In the genomic region with DNA sequence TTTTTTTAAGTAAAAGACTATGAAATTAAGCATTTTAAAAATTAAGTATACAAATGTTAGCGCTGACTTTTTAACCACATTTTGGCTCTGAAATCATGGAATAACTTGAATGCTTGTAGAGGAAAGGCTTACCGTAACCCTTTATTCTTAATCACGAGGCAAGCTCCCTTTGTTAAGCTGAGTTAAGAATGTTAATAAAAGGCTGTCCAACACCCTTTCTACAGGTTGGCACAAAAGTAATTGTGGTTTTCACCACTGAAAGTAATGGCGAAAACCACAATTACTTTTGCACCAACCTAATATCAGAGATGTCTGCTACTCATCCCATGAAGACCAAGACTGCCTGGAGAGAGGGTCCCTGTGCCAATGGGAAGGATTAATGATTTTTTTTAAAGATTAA, we compare ENCODE assay signal across 21 cellular contexts.
A peak's percentile ranks its signal among the peaks of the same experiment; 100 is the strongest.
DNase-seq lines count a peak whose midpoint lies in the region; ATAC-seq, FAIRE-seq and TF ChIP-seq lines count a peak whose summit lies in the region.
"Had no signal": no experiment of that assay in that cellular context is flagged by ENCODE, and none has a peak within 500 bp of the region (broad histone marks: within the 10 kb centered on the region; RNA-seq: fewer than 3 reads in every experiment).

No MANE protein-coding gene starts in this region.

- POLR2A ChIA-PET in activated CD4-positive, alpha-beta T cell treated with anti-CD3 and anti-CD28 coated beads for 36 hours (lab: Charles Lee) = no interaction called here
- POLR2A ChIA-PET in activated B cell treated with CpG ODN at 0.5 μM for 24 hours (lab: Charles Lee) = interaction anchor here (0.8 to 1.3 kb wide), 2 partner anchors 20 to 71 kb away, joined by 6 read pairs; partner anchors contain the start of gene STK17A

- peak; percentile 37 for FAIRE-seq in GM19239 (lab: Jason Lieb, UNC)
- FAIRE-seq: A204.1, bronchial epithelial cell had no signal

- H3K4me1 Mint-ChIP-seq in activated CD4-positive, alpha-beta T cell treated with anti-CD3 and anti-CD28 coated beads for 36 hours = peaks cover 82% of the 10 kb centered on the region
- H3K4me1 Mint-ChIP-seq in activated B cell treated with CpG ODN at 0.5 μM for 24 hours (peaks cover 72% of the 10 kb centered on the region), naive B cell (peaks cover 39 to 76% (median 56%) of the 10 kb centered on the region in 3 donors)

- H3K9me3 Mint-ChIP-seq in activated CD4-positive, alpha-beta T cell treated with anti-CD3 and anti-CD28 coated beads for 36 hours (ENCODE audit: low read depth) = no peaks in the 10 kb centered on the region
- H3K9me3 Mint-ChIP-seq in activated B cell treated with CpG ODN at 0.5 μM for 24 hours (peaks cover 2% of the 10 kb centered on the region), naive B cell (peaks cover 0 to 4% (median 0%) of the 10 kb centered on the region in 7 donors)

- H3K27me3 Mint-ChIP-seq in activated CD4-positive, alpha-beta T cell treated with anti-CD3 and anti-CD28 coated beads for 36 hours = no peaks in the 10 kb centered on the region
- H3K27me3 Mint-ChIP-seq in activated B cell treated with CpG ODN at 0.5 μM for 24 hours (no peaks in the 10 kb centered on the region), naive B cell (no peaks in the 10 kb centered on the region)

- CTCF ChIA-PET in activated CD4-positive, alpha-beta T cell treated with anti-CD3 and anti-CD28 coated beads for 36 hours (lab: Charles Lee) = interaction anchor here (0.7 to 0.8 kb wide), 2 partner anchors 13 to 171 kb away, joined by 3 to 4 read pairs; no protein-coding TSS in a partner anchor
- CTCF ChIA-PET in activated B cell treated with CpG ODN at 0.5 μM for 24 hours (lab: Charles Lee) = interaction anchor here (0.8 kb wide), 1 partner anchor 71 kb away, joined by 3 read pairs; the partner anchor contains the start of gene STK17A

- intact Hi-C loops in activated CD4-positive, alpha-beta T cell treated with anti-CD3 and anti-CD28 coated beads for 36 hours (cut with DNase I, micrococcal nuclease) = no loop called here
- intact Hi-C loops in activated B cell treated with CpG ODN at 0.5 μM for 24 hours (cut with micrococcal nuclease) = no loop called here

- no peak for TF ChIP-seq CTCF in activated B cell treated with CpG ODN at 0.5 μM for 24 hours (IDR thresholded peaks at IDR 0.05)

- ATAC-seq in activated CD4-positive, alpha-beta T cell treated with anti-CD3 and anti-CD28 coated beads for 36 hours = no peak
- ATAC-seq in activated B cell treated with CpG ODN at 0.5 μM for 24 hours (ENCODE audit: low read depth) = no peak
- ATAC-seq in naive B cell (ENCODE audit: low read depth in 2 of 2) = no peak
- ATAC-seq: gastrocnemius medialis, Panc1 had no signal

- peaks cover 45% of the 10 kb centered on the region for H3K36me3 Mint-ChIP-seq in activated CD4-positive, alpha-beta T cell treated with anti-CD3 and anti-CD28 coated beads for 36 hours (ENCODE audit: low read depth)
- H3K36me3 Mint-ChIP-seq in activated B cell treated with CpG ODN at 0.5 μM for 24 hours (ENCODE audit: low read depth) (peaks cover 34% of the 10 kb centered on the region), naive B cell (peaks cover 9 to 11% of the 10 kb centered on the region in 2 donors)

- H3K4me3 Mint-ChIP-seq in activated CD4-positive, alpha-beta T cell treated with anti-CD3 and anti-CD28 coated beads for 36 hours = peak overlapping the region; percentile 30
- H3K4me3 Mint-ChIP-seq in activated B cell treated with CpG ODN at 0.5 μM for 24 hours (no peak overlapping the region), naive B cell (peak overlapping the region in 2 of 8 donors; percentile 63 to 74)

- DNase-seq in activated CD4-positive, alpha-beta T cell treated with anti-CD3 and anti-CD28 coated beads for 36 hours = no peak
- no peak for DNase-seq in activated CD4-positive, alpha-beta T cell treated with anti-CD3 and anti-CD28 coated beads, Interleukin-2, amount 50 U/mL, for 1 hour
- DNase-seq in GM19239 (ENCODE audit: insufficient read length, low spot score) (no peak), activated B cell treated with CpG ODN at 0.5 μM for 24 hours (no peak), naive B cell (no peak), OCI-M1 (lab: John Stamatoyannopoulos, UW) (no peak), HCEC 1CT (no peak), COR-L47 (lab: John Stamatoyannopoulos, UW) (no peak)
- DNase-seq: activated gamma-delta T cell treated with Interleukin-2 at 50 U/mL for 16 hours, C1 segment of cervical spinal cord, dorsolateral prefrontal cortex, erythroblast, gastrocnemius medialis, mesendoderm, NCI-H146, NCI-H2171 treated with DMSO at 0.1 percent for 48 hours, NCI-H748 treated with DMSO at 0.1 percent for 48 hours, tibial artery had no signal

- H3K27ac Mint-ChIP-seq in activated CD4-positive, alpha-beta T cell treated with anti-CD3 and anti-CD28 coated beads for 36 hours = peak overlapping the region; percentile 91
- peak overlapping the region; percentile 33 for H3K27ac Mint-ChIP-seq in activated B cell treated with CpG ODN at 0.5 μM for 24 hours
- H3K27ac Mint-ChIP-seq in naive B cell = peak overlapping the region; percentile 9 to 96 (median 72)

Comparison
In these comparisons a context has a peak if more than half of its experiments do, and no peak if none do; other contexts are left out.
1. H3K27ac Mint-ChIP-seq: peak in every context shown above with its lines; median percentile 91 in activated CD4-positive, alpha-beta T cell treated with anti-CD3 and anti-CD28 coated beads for 36 hours; 72 in naive B cell; 33 in activated B cell treated with CpG ODN at 0.5 μM for 24 hours.